10 cellular contexts compared by ENCODE assay signal in genomic region chr2:135874966-135875365, GRCh38. TPM values are rescaled to one million over a fixed set of nuclear protein-coding genes. Genes with fewer than 3 reads are reported as not detected.
DNase-seq lines count a peak whose midpoint lies in the region; ATAC-seq, FAIRE-seq and TF ChIP-seq lines count a peak whose summit lies in the region.
"Had no signal": no experiment of that assay in that cellular context is flagged by ENCODE, and none has a peak within 500 bp of the region (broad histone marks: within the 10 kb centered on the region; RNA-seq: fewer than 3 reads in every experiment).

No MANE protein-coding gene starts in this region.

- peak overlapping the region in 1 of 2 experiments; percentile 59 for H3K23ac ChIP-seq in mesenchymal stem cell (ENCODE audit: low read length in 2 of 2)

- no peak overlapping the region for H3K14ac ChIP-seq in mesenchymal stem cell (ENCODE audit: low read length in 2 of 2)

- DNase-seq in AG10803 (ENCODE audit: low read depth) (no peak), HL-60 (ENCODE audit: low read depth in 1 of 2, low spot score in 1 of 2) (no peak), mesenchymal stem cell (no peak), NCI-H1436 (lab: John Stamatoyannopoulos, UW) (no peak), pancreas (no peak)
- no peak for DNase-seq in activated naive CD8-positive, alpha-beta T cell treated with anti-CD3 and anti-CD28 coated beads, Interleukin-2, amount 50 U/mL, for 24 hours
- DNase-seq: cortex of kidney had no signal

- H3K27ac Mint-ChIP-seq in activated naive CD8-positive, alpha-beta T cell treated with anti-CD3 and anti-CD28 coated beads, Interleukin-2, amount 50 U/mL, for 24 hours = peak overlapping the region; percentile 98

- ATAC-seq in activated naive CD8-positive, alpha-beta T cell treated with anti-CD3 and anti-CD28 coated beads, Interleukin-2, amount 50 U/mL, for 24 hours = no peak
- ATAC-seq in GM21381 (IDR thresholded peaks at IDR 0.05; ENCODE audit: unreplicated experiment) (no peak), pancreas (no peak), HG03460 (IDR thresholded peaks at IDR 0.05; ENCODE audit: unreplicated experiment) (no peak)

- H2AK5ac ChIP-seq in mesenchymal stem cell (ENCODE audit: low read length, severe bottlenecking) = no peak overlapping the region

- peak overlapping the region; percentile 92 for H3K9ac ChIP-seq in mesenchymal stem cell (ENCODE audit: low read length)

- H2BK12ac ChIP-seq in mesenchymal stem cell (ENCODE audit: low read length in 2 of 2) = no peak overlapping the region

- H3K4me3 ChIP-seq in AG10803 (ENCODE audit: low read length) (peak overlapping the region; percentile 78), HL-60 (replicated peaks; ENCODE audit: insufficient read depth, low read length) (peak overlapping the region; percentile 69), mesenchymal stem cell (ENCODE audit: insufficient read depth in 1 of 2, low read depth in 1 of 2, low read length in 2 of 2) (peak overlapping the region in 1 of 2 experiments; percentile 92), pancreas (peak overlapping the region in 1 of 4 donors; percentile 86)

- H3K4me1 ChIP-seq in mesenchymal stem cell (ENCODE audit: control insufficient read depth, insufficient read depth, low read depth, low read length) = peaks cover 10% of the 10 kb centered on the region
- peaks cover 0 to 3% (median 0%) of the 10 kb centered on the region in 3 donors for H3K4me1 ChIP-seq in pancreas

- peak overlapping the region; percentile 94 for H3K4me3 Mint-ChIP-seq in activated naive CD8-positive, alpha-beta T cell treated with anti-CD3 and anti-CD28 coated beads, Interleukin-2, amount 50 U/mL, for 24 hours

- H3K4me1 Mint-ChIP-seq in activated naive CD8-positive, alpha-beta T cell treated with anti-CD3 and anti-CD28 coated beads, Interleukin-2, amount 50 U/mL, for 24 hours = peaks cover 57% of the 10 kb centered on the region

- H3K36me3 ChIP-seq in mesenchymal stem cell (ENCODE audit: control insufficient read depth in 1 of 2, insufficient read depth in 2 of 2, low read depth in 1 of 2, low read length in 2 of 2) (peaks cover 0 to 20% of the 10 kb centered on the region in 2 experiments), pancreas (no peaks in the 10 kb centered on the region)

- TF ChIP-seq CTCF in AG10803 (conservative IDR thresholded peaks at IDR 0.05; ENCODE audit: low read length) = no peak
- no peak for TF ChIP-seq CTCF in HL-60 (IDR thresholded peaks at IDR 0.05; ENCODE audit: insufficient read depth, low read length)
- TF ChIP-seq CTCF in pancreas (IDR thresholded peaks at IDR 0.05) = no peak

- no peak overlapping the region for H4K91ac ChIP-seq in mesenchymal stem cell (ENCODE audit: low read length)

- H3K79me1 ChIP-seq in mesenchymal stem cell (replicated peaks; ENCODE audit: low read length, poor library complexity, severe bottlenecking) = peaks cover 13% of the 10 kb centered on the region

- intact Hi-C loops in pancreas (cut with DNase I) = no loop called here

- no peak overlapping the region for H2BK120ac ChIP-seq in mesenchymal stem cell (ENCODE audit: low read depth, low read length)

- no peak overlapping the region for H2BK5ac ChIP-seq in mesenchymal stem cell (ENCODE audit: low read depth, low read length, poor library complexity, severe bottlenecking)

- no peaks in the 10 kb centered on the region for H3K9me3 Mint-ChIP-seq in activated naive CD8-positive, alpha-beta T cell treated with anti-CD3 and anti-CD28 coated beads, Interleukin-2, amount 50 U/mL, for 24 hours

- no peak overlapping the region for H2AFZ ChIP-seq in mesenchymal stem cell (ENCODE audit: low read depth, low read length)

- H3K27ac ChIP-seq in HL-60 (replicated peaks) (peak overlapping the region; percentile 93), mesenchymal stem cell (ENCODE audit: low read length, poor library complexity, severe bottlenecking) (no peak overlapping the region), pancreas (no peak overlapping the region)

- H2BK15ac ChIP-seq in mesenchymal stem cell (ENCODE audit: low read depth, poor library complexity, severe bottlenecking) = no peak overlapping the region

- H3K9me3 ChIP-seq in mesenchymal stem cell (ENCODE audit: control insufficient read depth, low read length) (no peaks in the 10 kb centered on the region), pancreas (no peaks in the 10 kb centered on the region)

- 77% methylated on average over 16 of the region's 16 CpGs for WGBS in mesenchymal stem cell
- WGBS in pancreas, 2 donors = 84 to 89% methylated on average over 16 of the region's 16 CpGs

- no peak overlapping the region for H4K8ac ChIP-seq in mesenchymal stem cell (ENCODE audit: low read length)

- no peak for FAIRE-seq in pancreas (lab: Jason Lieb, UNC)

- H3K4ac ChIP-seq in mesenchymal stem cell (ENCODE audit: low read depth in 1 of 2, low read length in 2 of 2) = no peak overlapping the region

- H3K27me3 ChIP-seq in HL-60 (ENCODE audit: insufficient read depth, poor library complexity, severe bottlenecking) (no peaks in the 10 kb centered on the region), mesenchymal stem cell (ENCODE audit: control insufficient read depth in 1 of 2, insufficient read depth in 1 of 2, low read length in 2 of 2) (no peaks in the 10 kb centered on the region), pancreas (no peaks in the 10 kb centered on the region)

- H3K36me3 Mint-ChIP-seq in activated naive CD8-positive, alpha-beta T cell treated with anti-CD3 and anti-CD28 coated beads, Interleukin-2, amount 50 U/mL, for 24 hours (ENCODE audit: low read depth) = peaks cover 56% of the 10 kb centered on the region

- H3K4me2 ChIP-seq in mesenchymal stem cell (ENCODE audit: low read length, poor library complexity, severe bottlenecking) = peak overlapping the region; percentile 73

- H3K18ac ChIP-seq in mesenchymal stem cell (ENCODE audit: low read depth in 1 of 2, low read length in 2 of 2) = no peak overlapping the region

- H3K27me3 Mint-ChIP-seq in activated naive CD8-positive, alpha-beta T cell treated with anti-CD3 and anti-CD28 coated beads, Interleukin-2, amount 50 U/mL, for 24 hours = peaks cover 3% of the 10 kb centered on the region

RNA-seq across cellular contexts. Expression of gene MCM6, which starts 1.3 kb away (rescaled TPM):
- 9.1 TPM for polyA plus RNA-seq in mesenchymal stem cell (2013, experiment 1 of 2)
- 9.2 TPM for polyA plus RNA-seq in mesenchymal stem cell (2013, experiment 2 of 2)
- total RNA-seq in pancreas = 1 to 10 TPM; 1.9 to 5.7 (median 3.1) TPM
- 1 to 10 TPM; 1.5 to 2.1 TPM for polyA plus RNA-seq in pancreas

RNA-seq across cellular contexts. Expression of gene LCT, which starts 38.0 kb away (rescaled TPM):
- polyA plus RNA-seq in mesenchymal stem cell (2013, experiment 1 of 2) = not detected
- polyA plus RNA-seq in mesenchymal stem cell (2013, experiment 2 of 2) = not detected
- under 1 TPM in 1 of 6 donors, not detected in 5; 0.06 TPM for total RNA-seq in pancreas
- under 1 TPM in 1 of 2 donors, not detected in 1; under 0.01 TPM for polyA plus RNA-seq in pancreas
- total RNA-seq: pulmonary artery endothelial cell had no signal
